Comparison of ENCODE assay signal across 13 cellular contexts in the genomic region with DNA sequence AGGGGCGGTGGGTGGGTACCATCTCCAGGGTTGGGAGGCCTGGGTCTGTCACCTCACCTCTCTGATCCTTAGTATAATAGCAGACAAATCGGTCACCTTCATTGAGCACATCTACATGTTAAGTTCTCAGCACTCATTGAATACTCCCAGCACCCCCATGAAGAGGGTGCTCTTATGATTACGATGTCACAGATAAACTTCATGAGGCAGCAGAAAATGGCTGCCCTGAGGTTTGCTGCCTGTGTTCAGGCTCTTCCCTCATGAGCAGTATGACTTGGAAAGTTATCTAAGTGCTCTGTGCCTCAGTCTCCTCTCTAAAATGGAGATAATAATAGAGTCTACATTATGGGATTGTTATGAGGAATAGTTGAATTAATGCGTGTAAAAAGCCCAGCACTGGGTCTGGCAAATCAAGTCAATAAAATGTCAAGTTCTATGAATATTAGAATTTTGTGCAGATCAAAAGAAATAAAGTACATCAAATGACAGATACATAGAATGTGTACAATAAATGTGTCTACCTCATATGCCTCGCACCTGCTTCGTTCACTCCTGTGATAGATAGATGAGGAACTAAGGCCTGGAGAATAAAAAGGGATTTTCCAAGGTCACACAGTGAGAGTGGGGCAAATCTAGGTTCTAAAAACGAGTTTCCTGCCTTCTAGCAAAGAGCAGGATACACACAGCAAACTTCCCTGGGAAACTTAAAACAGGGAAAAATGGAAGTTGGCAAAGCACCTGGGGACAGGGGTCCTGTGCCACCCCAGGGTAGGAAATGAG.
"Had no signal": no experiment of that assay in that cellular context is flagged by ENCODE, and none has a peak within 500 bp of the region (broad histone marks: within the 10 kb centered on the region; RNA-seq: fewer than 3 reads in every experiment).

No MANE protein-coding gene starts in this region.

- H3K4me3 Mint-ChIP-seq: activated naive CD4-positive, alpha-beta T cell treated with anti-CD3 and anti-CD28 coated beads, Interleukin-2, amount 50 U/mL, for 24 hours; activated T-helper 17 cell treated with anti-CD3 and anti-CD28 coated beads, Interleukin-2, amount 50 U/mL, for 72 hours; naive B cell; neural progenitor cell had no signal

- H3K4me1 Mint-ChIP-seq: activated naive CD4-positive, alpha-beta T cell treated with anti-CD3 and anti-CD28 coated beads, Interleukin-2, amount 50 U/mL, for 24 hours; activated T-helper 17 cell treated with anti-CD3 and anti-CD28 coated beads, Interleukin-2, amount 50 U/mL, for 72 hours had no signal

- H3K27me3 ChIP-seq: cardiac muscle cell had no signal

- H3K36me3 Mint-ChIP-seq: activated naive CD4-positive, alpha-beta T cell treated with anti-CD3 and anti-CD28 coated beads, Interleukin-2, amount 50 U/mL, for 24 hours; neural progenitor cell had no signal

- H3K4me3 ChIP-seq: cardiac muscle cell, hepatocyte, neural progenitor cell, thoracic aorta had no signal

- H3K36me3 ChIP-seq: cardiac muscle cell, neural progenitor cell, thoracic aorta had no signal

- H3K27ac Mint-ChIP-seq: activated naive CD4-positive, alpha-beta T cell treated with anti-CD3 and anti-CD28 coated beads, Interleukin-2, amount 50 U/mL, for 24 hours; activated T-helper 17 cell treated with anti-CD3 and anti-CD28 coated beads, Interleukin-2, amount 50 U/mL, for 72 hours; naive B cell; neural progenitor cell had no signal

- H3K9me3 ChIP-seq: thoracic aorta had no signal

- H3K4me2 ChIP-seq: hepatocyte, neural progenitor cell had no signal

- H3K9ac ChIP-seq: neural progenitor cell had no signal

- H3K27ac ChIP-seq: cardiac muscle cell, hepatocyte, neural progenitor cell, thoracic aorta had no signal

- H3K4me1 ChIP-seq: neural progenitor cell had no signal

- H3K79me2 ChIP-seq: hepatocyte had no signal

- H2AFZ ChIP-seq: hepatocyte, neural progenitor cell had no signal

- ATAC-seq: activated T-helper 17 cell treated with anti-CD3 and anti-CD28 coated beads, Interleukin-2, amount 50 U/mL, for 72 hours; esophagus mucosa had no signal

- DNase-seq: activated CD4-positive, CD25-positive, alpha-beta regulatory T cell treated with anti-CD3 and anti-CD28 coated beads, Interleukin-2, amount 50 U/mL, for 72 hours; activated T-cell treated with anti-CD3 and anti-CD28 coated beads for 4 hours; naive B cell; stimulated activated CD4-positive, alpha-beta T cell treated with anti-CD3 and anti-CD28 coated beads, Interleukin-12 subunit alpha, Interleukin-12 subunit beta, amount 100 ng/mL, for 4 hours; stimulated activated CD4-positive, alpha-beta T cell treated with anti-CD3 and anti-CD28 coated beads, Interleukin-2, amount 100 ng/mL, for 24 hours; T-helper 9 cell had no signal
